In the genomic region with DNA sequence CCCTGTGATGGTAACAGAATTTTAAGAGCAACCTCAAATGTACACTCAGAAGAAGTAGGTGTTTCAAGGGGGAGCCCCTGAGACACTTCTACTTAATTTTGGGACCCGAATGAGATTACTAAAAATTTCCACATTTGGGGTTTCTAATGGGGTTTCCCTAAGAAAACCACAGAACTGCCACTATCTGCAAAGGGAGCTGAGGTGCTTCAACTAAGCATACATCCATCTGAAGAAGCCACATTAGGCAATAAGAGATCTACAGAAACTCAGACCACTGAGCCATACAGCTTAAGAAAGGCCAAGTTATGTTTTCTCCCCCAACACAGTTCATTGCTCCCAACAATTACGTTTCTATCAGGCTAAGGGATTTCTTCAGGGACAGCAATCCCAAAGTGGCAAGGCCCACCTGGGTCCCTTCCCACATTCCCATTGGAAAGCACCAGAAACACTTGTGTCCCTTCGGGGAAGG, we compare ENCODE assay signal across 9 cellular contexts. TPM values are rescaled to one million over a fixed set of nuclear protein-coding genes. Genes with fewer than 3 reads are reported as not detected.
DNase-seq lines count a peak whose midpoint lies in the region; ATAC-seq and TF ChIP-seq lines count a peak whose summit lies in the region.
"Had no signal": no experiment of that assay in that cellular context is flagged by ENCODE, and none has a peak within 500 bp of the region (broad histone marks: within the 10 kb centered on the region; RNA-seq: fewer than 3 reads in every experiment).

No MANE protein-coding gene starts in this region.

- no peaks in the 10 kb centered on the region for H3K9me2 ChIP-seq in OCI-LY7 (ENCODE audit: insufficient read depth, low read length)

- intact Hi-C loops in OCI-LY7 (cut with micrococcal nuclease; ENCODE audit: unreplicated experiment) (no loop called here), esophagus muscularis mucosa (cut with DNase I) (no loop called here)

- H3K4me3 ChIP-seq in OCI-LY7 (ENCODE audit: low read depth, low read length, poor library complexity, severe bottlenecking) (peak overlapping the region; percentile 95), esophagus muscularis mucosa (peak overlapping the region; percentile 5 to 78 (median 51))
- H3K4me3 ChIP-seq: cardiac muscle cell had no signal

- WGBS in esophagus muscularis mucosa, result 67% methylated on average over 3 of the region's 3 CpGs

- H3K4me1 ChIP-seq in OCI-LY7 (ENCODE audit: insufficient read depth, low read length, poor library complexity, severe bottlenecking) (peaks cover 72% of the 10 kb centered on the region), esophagus muscularis mucosa (peaks cover 66 to 95% (median 89%) of the 10 kb centered on the region in 4 donors)

- H3K9me3 ChIP-seq in OCI-LY7 (ENCODE audit: low read length) (no peaks in the 10 kb centered on the region), esophagus muscularis mucosa (no peaks in the 10 kb centered on the region)

- H3K36me3 ChIP-seq in OCI-LY7 (ENCODE audit: insufficient read depth, low read length) (peaks cover 89% of the 10 kb centered on the region), esophagus muscularis mucosa (peaks cover 0 to 64% (median 14%) of the 10 kb centered on the region in 4 donors)
- H3K36me3 ChIP-seq: cardiac muscle cell had no signal

- CTCF ChIA-PET in OCI-LY7 (lab: Charles Lee; ENCODE audit: unreplicated experiment), result interaction anchor here (0.6 to 1.2 kb wide), 3 partner anchors 23 to 55 kb away, joined by 3 to 4 read pairs (median 3); no protein-coding TSS in a partner anchor

- TF ChIP-seq POLR2A in esophagus muscularis mucosa (IDR thresholded peaks at IDR 0.05; ENCODE audit: low read depth), result no peak

- TF ChIP-seq EP300 in esophagus muscularis mucosa (IDR thresholded peaks at IDR 0.05), result no peak

- H4K20me1 ChIP-seq in OCI-LY7 (ENCODE audit: insufficient read depth, low read length), result peaks cover 25% of the 10 kb centered on the region; the same call in 1 of the 2 replicates

- no TSS peak for BruUV-seq in OCI-LY7 (replicated peaks; lab: Mats Ljungman, UMichigan)

- DNase-seq in OCI-LY7 (ENCODE audit: low spot score), result no peak
- no peak for DNase-seq in esophagus muscularis mucosa (ENCODE audit: extremely low spot score)
- DNase-seq in substantia nigra (lab: John Stamatoyannopoulos, UW), result no peak
- no peak for DNase-seq in G401 (ENCODE audit: low spot score)
- no peak for DNase-seq in mesenteric fat pad (ENCODE audit: low spot score)

- H3K27me3 ChIP-seq in esophagus muscularis mucosa, result no peaks in the 10 kb centered on the region
- H3K27me3 ChIP-seq: cardiac muscle cell had no signal

- TF ChIP-seq CTCF in C4-2B (conservative IDR thresholded peaks at IDR 0.05) (no peak), OCI-LY7 (conservative IDR thresholded peaks at IDR 0.05; ENCODE audit: low read length) (no peak), esophagus muscularis mucosa (IDR thresholded peaks at IDR 0.05) (no peak)

- POLR2A ChIA-PET in OCI-LY7 (lab: Charles Lee), result interaction anchor here (0.5 to 3.0 kb wide), 7 partner anchors 9 to 65 kb away, joined by 3 to 22 read pairs (median 3); no protein-coding TSS in a partner anchor

- peaks cover 97% of the 10 kb centered on the region for H3K79me2 ChIP-seq in OCI-LY7 (ENCODE audit: insufficient read depth, low read depth, low read length)

- no peak overlapping the region for H2AFZ ChIP-seq in OCI-LY7 (ENCODE audit: low read length)

- ATAC-seq in GM19463 (IDR thresholded peaks at IDR 0.05; ENCODE audit: unreplicated experiment), result peak; percentile 49
- ATAC-seq in HG03175 (IDR thresholded peaks at IDR 0.05; ENCODE audit: unreplicated experiment), result no peak

- in situ Hi-C loops in G401 (cut with HindIII; ENCODE audit: low sequenced_read_pairs), result no loop called here

- H3K4me2 ChIP-seq in OCI-LY7 (ENCODE audit: low read length), result peak overlapping the region; percentile 70

- peak overlapping the region; percentile 95; the same call in 1 of the 2 replicates for H3K27ac ChIP-seq in C4-2B
- H3K27ac ChIP-seq in OCI-LY7 (ENCODE audit: low read depth, low read length, poor library complexity, severe bottlenecking), result no peak overlapping the region
- H3K27ac ChIP-seq in esophagus muscularis mucosa (replicated peaks in 1 of 4), result peak overlapping the region; percentile 93 to 99 (median 96)
- peak overlapping the region; percentile 85 for H3K27ac ChIP-seq in substantia nigra (ENCODE audit: low read depth, low read length, poor library complexity, severe bottlenecking)
- H3K27ac ChIP-seq: cardiac muscle cell had no signal

RNA-seq across cellular contexts. Expression of a gene that starts 5.2 kb away (rescaled TPM):
- total RNA-seq in OCI-LY7 (2014; rRNA removed; shearing (Covaris generic)), result 83.2 and 88.8 TPM in 2 replicates
- total RNA-seq in OCI-LY7 (2022), result 64.2 and 71.5 TPM in 2 replicates
- 100 to 1,000 TPM in 3 of 4 donors, 10 to 100 TPM in 1; 94.3 to 181 (median 140) TPM for total RNA-seq in esophagus muscularis mucosa
- total RNA-seq in G401 (2014; rRNA removed; shearing (Covaris generic)), result 104 and 109 TPM in 2 replicates
- 135 TPM for total RNA-seq in mesenteric fat pad

RNA-seq across cellular contexts. Expression of a gene that starts 21.6 kb away (rescaled TPM):
- 121 and 134 TPM in 2 replicates for total RNA-seq in OCI-LY7 (2014; rRNA removed; shearing (Covaris generic))
- total RNA-seq in OCI-LY7 (2022), result 173 and 183 TPM in 2 replicates
- 1 to 10 TPM in 1 of 4 donors, under 1 TPM in 3; under 0.01 to 1.1 (median 0.38) TPM for total RNA-seq in esophagus muscularis mucosa
- 94.2 and 155 TPM in 2 replicates for total RNA-seq in G401 (2014; rRNA removed; shearing (Covaris generic))
- total RNA-seq in mesenteric fat pad, result 1.1 TPM

Comparison
In these comparisons a context has a peak if more than half of its experiments do, and no peak if none do; other contexts are left out.
1. RNA of a gene that starts 21.6 kb away (total RNA-seq): 121 to 183 TPM in OCI-LY7 and 94.2 to 155 TPM in G401; 1.1 TPM in mesenteric fat pad (single experiment) and under 0.01 to 1.1 TPM in esophagus muscularis mucosa; every median in the first group is over 10 times any median in the second.